8 cellular contexts compared by ENCODE assay signal in the genomic region with DNA sequence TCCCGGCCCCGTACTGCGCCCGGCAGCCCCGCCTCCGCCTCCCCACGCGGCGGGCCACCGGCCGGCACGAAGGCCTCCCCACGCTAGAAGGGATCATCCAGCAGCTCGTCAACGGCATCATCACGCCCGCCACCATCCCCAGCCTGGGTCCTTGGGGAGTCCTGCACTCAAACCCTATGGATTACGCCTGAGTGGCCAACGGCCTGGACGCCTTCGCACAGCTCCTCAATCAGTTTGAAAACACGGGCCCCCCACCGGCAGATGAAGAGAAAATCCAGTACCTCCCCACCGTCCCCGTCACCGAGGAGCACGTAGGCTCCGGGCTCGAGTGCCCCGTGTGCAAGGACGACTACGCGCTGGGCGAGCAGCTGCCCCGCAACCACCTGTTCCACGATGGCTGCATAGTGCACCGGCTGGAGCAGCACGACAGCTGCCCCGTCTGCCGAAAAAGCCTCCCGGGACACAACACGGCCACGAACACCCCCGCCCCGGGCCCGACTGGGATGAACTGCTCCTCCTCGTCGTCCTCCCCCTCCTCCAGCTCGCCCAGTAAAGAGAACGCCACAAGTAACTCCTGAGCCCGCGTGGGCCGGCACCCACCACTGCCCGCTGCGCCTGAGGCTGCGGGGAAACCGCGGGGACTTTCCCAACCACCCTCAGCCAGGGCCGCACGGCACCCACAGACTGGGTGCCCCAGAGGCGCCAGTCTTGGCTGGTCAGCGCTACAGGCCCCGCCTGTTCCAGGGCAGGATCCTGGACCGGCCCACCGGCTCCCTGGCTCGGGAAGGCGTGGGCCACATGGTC. TPM values are rescaled to one million over a fixed set of nuclear protein-coding genes. Genes with fewer than 3 reads are reported as not detected.
DNase-seq lines count a peak whose midpoint lies in the region; ATAC-seq and TF ChIP-seq lines count a peak whose summit lies in the region.

No MANE protein-coding gene starts in this region.

- no peak overlapping the region for H2AFZ ChIP-seq in Karpas-422 (ENCODE audit: low read length)

- intact Hi-C loops in left colon (cut with DNase I, micrococcal nuclease) = no loop called here

- H3K36me3 ChIP-seq in Karpas-422 (ENCODE audit: insufficient read depth, low read length) = no peaks in the 10 kb centered on the region

- H3K4me1 ChIP-seq in Karpas-422 (ENCODE audit: low read length) = no peaks in the 10 kb centered on the region

- H3K79me2 ChIP-seq in Karpas-422 (ENCODE audit: low read length) = no peaks in the 10 kb centered on the region

- no peaks in the 10 kb centered on the region for H3K9me3 Mint-ChIP-seq in type B pancreatic cell

- H3K27me3 ChIP-seq in Karpas-422 (ENCODE audit: low read length) = no peaks in the 10 kb centered on the region

- no peak overlapping the region for H3K27ac Mint-ChIP-seq in type B pancreatic cell

- H3K9ac ChIP-seq in Karpas-422 (ENCODE audit: low read length) = no peak overlapping the region

- no peaks in the 10 kb centered on the region for H3K4me1 Mint-ChIP-seq in type B pancreatic cell (ENCODE audit: unreplicated experiment)

- H3K4me3 Mint-ChIP-seq in type B pancreatic cell = no peak overlapping the region

- H3K9me3 ChIP-seq in Karpas-422 (ENCODE audit: low read length) = no peaks in the 10 kb centered on the region

- H4K20me1 ChIP-seq in Karpas-422 (ENCODE audit: insufficient read depth, low read depth, low read length) = no peaks in the 10 kb centered on the region

- ATAC-seq in GM18867 (IDR thresholded peaks at IDR 0.05; ENCODE audit: unreplicated experiment) (peak; percentile 81), HG03442 (IDR thresholded peaks at IDR 0.05; ENCODE audit: unreplicated experiment) (peak; percentile 51), left colon (peak; percentile 74)

- no peaks in the 10 kb centered on the region for H3K9me2 ChIP-seq in Karpas-422 (replicated peaks; ENCODE audit: insufficient read depth, low read length)

- H3K27me3 Mint-ChIP-seq in type B pancreatic cell = no peaks in the 10 kb centered on the region

- no peak overlapping the region for H3K4me3 ChIP-seq in Karpas-422 (ENCODE audit: low read length)

- H3K4me2 ChIP-seq in Karpas-422 (ENCODE audit: low read depth, low read length, poor library complexity, severe bottlenecking) = no peak overlapping the region

- no peaks in the 10 kb centered on the region for H3K36me3 Mint-ChIP-seq in type B pancreatic cell

- H3K27ac ChIP-seq in Karpas-422 (ENCODE audit: low read length) = no peak overlapping the region

- peak; percentile 1 for DNase-seq in activated effector memory CD4-positive, alpha-beta T cell treated with Interleukin-2 at 50 U/mL for 16 hours
- DNase-seq in left colon = peak in 1 of 2 donors; percentile 37
- DNase-seq in stimulated activated CD8-positive, alpha-beta memory T cell treated with anti-CD3 and anti-CD28 coated beads, Interleukin-7, amount 100 ng/mL, for 4 hours (ENCODE audit: low read depth in 2 of 2) = peak; percentile 2 to 45
- DNase-seq in Karpas-422 = no peak
- DNase-seq in type B pancreatic cell (ENCODE audit: extremely low spot score, unreplicated experiment) = no peak
- DNase-seq in UCSD-AML1 (lab: John Stamatoyannopoulos, UW; ENCODE audit: unreplicated experiment) = no peak

- TF ChIP-seq CTCF in type B pancreatic cell (conservative IDR thresholded peaks at IDR 0.05) = no peak

RNA-seq across cellular contexts. Expression of a gene that starts 39.0 kb away (rescaled TPM):
- total RNA-seq in left colon (100 to 1,000 TPM; 129 to 145 TPM), type B pancreatic cell (ENCODE audit: low replicate concordance) (42.6 and 43.6 TPM in 2 replicates)
- total RNA-seq in Karpas-422 (2014; rRNA removed; shearing (Covaris generic); ENCODE audit: low replicate concordance) = 56.1 and 71.2 TPM in 2 replicates

Comparison
In these comparisons a context has a peak if more than half of its experiments do, and no peak if none do; other contexts are left out.
1. DNase-seq: peak in activated effector memory CD4-positive, alpha-beta T cell treated with Interleukin-2 at 50 U/mL for 16 hours (single experiment) and stimulated activated CD8-positive, alpha-beta memory T cell treated with anti-CD3 and anti-CD28 coated beads, Interleukin-7, amount 100 ng/mL, for 4 hours (2 of 2); none in Karpas-422 (single experiment), type B pancreatic cell (single experiment) and UCSD-AML1 (single experiment).
2. Peak in every context shown above with its lines, with median percentiles within 50 percentile points of each other: ATAC-seq.